In the genomic region with DNA sequence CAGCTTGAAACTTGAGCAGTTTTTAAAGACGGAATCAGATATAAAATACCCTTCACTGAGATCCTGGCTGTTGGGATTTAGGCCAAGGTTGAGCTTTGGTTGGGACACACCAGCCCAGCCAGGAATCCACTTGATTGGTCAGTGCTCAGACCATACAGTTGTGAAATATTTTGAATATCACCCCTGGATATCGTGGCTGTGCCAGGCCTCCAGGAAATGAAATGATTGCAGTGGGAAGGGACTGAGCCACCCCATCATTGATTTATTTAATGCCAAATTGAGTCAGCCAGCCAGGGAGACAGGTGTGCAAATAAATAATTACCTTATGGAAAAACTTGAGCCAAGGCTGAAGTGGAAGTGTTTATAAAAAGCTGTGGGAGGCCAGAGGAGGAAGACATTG, we compare ENCODE assay signal across 1 cellular context.
TF ChIP-seq lines count a peak whose summit lies in the region.

No MANE protein-coding gene starts in this region.

TF ChIP-seq in WTC11, 78 proteins besides CTCF, POLR2A, EP300 and RAD21 (continued from another document):
- TF ChIP-seq, protein P1, sequence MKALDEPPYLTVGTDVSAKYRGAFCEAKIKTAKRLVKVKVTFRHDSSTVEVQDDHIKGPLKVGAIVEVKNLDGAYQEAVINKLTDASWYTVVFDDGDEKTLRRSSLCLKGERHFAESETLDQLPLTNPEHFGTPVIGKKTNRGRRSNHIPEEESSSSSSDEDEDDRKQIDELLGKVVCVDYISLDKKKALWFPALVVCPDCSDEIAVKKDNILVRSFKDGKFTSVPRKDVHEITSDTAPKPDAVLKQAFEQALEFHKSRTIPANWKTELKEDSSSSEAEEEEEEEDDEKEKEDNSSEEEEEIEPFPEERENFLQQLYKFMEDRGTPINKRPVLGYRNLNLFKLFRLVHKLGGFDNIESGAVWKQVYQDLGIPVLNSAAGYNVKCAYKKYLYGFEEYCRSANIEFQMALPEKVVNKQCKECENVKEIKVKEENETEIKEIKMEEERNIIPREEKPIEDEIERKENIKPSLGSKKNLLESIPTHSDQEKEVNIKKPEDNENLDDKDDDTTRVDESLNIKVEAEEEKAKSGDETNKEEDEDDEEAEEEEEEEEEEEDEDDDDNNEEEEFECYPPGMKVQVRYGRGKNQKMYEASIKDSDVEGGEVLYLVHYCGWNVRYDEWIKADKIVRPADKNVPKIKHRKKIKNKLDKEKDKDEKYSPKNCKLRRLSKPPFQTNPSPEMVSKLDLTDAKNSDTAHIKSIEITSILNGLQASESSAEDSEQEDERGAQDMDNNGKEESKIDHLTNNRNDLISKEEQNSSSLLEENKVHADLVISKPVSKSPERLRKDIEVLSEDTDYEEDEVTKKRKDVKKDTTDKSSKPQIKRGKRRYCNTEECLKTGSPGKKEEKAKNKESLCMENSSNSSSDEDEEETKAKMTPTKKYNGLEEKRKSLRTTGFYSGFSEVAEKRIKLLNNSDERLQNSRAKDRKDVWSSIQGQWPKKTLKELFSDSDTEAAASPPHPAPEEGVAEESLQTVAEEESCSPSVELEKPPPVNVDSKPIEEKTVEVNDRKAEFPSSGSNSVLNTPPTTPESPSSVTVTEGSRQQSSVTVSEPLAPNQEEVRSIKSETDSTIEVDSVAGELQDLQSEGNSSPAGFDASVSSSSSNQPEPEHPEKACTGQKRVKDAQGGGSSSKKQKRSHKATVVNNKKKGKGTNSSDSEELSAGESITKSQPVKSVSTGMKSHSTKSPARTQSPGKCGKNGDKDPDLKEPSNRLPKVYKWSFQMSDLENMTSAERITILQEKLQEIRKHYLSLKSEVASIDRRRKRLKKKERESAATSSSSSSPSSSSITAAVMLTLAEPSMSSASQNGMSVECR (CRISPR knock-in tag; IDR thresholded peaks at IDR 0.05; ENCODE audit: borderline replicate concordance): no peak
- TF ChIP-seq, protein P2, sequence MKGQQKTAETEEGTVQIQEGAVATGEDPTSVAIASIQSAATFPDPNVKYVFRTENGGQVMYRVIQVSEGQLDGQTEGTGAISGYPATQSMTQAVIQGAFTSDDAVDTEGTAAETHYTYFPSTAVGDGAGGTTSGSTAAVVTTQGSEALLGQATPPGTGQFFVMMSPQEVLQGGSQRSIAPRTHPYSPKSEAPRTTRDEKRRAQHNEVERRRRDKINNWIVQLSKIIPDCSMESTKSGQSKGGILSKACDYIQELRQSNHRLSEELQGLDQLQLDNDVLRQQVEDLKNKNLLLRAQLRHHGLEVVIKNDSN (CRISPR knock-in tag; IDR thresholded peaks at IDR 0.05): no peak
- no peak for TF ChIP-seq ZNF263 (CRISPR knock-in tag; IDR thresholded peaks at IDR 0.05; ENCODE audit: low read depth)
- no peak for TF ChIP-seq FOXP1 (CRISPR knock-in tag; IDR thresholded peaks at IDR 0.05; ENCODE audit: borderline replicate concordance)
- no peak for TF ChIP-seq JUN (CRISPR knock-in tag; IDR thresholded peaks at IDR 0.05)
- TF ChIP-seq, protein P3, sequence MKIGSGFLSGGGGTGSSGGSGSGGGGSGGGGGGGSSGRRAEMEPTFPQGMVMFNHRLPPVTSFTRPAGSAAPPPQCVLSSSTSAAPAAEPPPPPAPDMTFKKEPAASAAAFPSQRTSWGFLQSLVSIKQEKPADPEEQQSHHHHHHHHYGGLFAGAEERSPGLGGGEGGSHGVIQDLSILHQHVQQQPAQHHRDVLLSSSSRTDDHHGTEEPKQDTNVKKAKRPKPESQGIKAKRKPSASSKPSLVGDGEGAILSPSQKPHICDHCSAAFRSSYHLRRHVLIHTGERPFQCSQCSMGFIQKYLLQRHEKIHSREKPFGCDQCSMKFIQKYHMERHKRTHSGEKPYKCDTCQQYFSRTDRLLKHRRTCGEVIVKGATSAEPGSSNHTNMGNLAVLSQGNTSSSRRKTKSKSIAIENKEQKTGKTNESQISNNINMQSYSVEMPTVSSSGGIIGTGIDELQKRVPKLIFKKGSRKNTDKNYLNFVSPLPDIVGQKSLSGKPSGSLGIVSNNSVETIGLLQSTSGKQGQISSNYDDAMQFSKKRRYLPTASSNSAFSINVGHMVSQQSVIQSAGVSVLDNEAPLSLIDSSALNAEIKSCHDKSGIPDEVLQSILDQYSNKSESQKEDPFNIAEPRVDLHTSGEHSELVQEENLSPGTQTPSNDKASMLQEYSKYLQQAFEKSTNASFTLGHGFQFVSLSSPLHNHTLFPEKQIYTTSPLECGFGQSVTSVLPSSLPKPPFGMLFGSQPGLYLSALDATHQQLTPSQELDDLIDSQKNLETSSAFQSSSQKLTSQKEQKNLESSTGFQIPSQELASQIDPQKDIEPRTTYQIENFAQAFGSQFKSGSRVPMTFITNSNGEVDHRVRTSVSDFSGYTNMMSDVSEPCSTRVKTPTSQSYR (CRISPR knock-in tag; IDR thresholded peaks at IDR 0.05): no peak
- TF ChIP-seq, protein P4, sequence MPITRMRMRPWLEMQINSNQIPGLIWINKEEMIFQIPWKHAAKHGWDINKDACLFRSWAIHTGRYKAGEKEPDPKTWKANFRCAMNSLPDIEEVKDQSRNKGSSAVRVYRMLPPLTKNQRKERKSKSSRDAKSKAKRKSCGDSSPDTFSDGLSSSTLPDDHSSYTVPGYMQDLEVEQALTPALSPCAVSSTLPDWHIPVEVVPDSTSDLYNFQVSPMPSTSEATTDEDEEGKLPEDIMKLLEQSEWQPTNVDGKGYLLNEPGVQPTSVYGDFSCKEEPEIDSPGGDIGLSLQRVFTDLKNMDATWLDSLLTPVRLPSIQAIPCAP (CRISPR knock-in tag; IDR thresholded peaks at IDR 0.05): no peak
